Comparison of ENCODE assay signal across 17 cellular contexts in genomic region chr1:54459140-54459539, GRCh38. TPM values are rescaled to one million over a fixed set of nuclear protein-coding genes. Genes with fewer than 3 reads are reported as not detected.
DNase-seq lines count a peak whose midpoint lies in the region; ATAC-seq and TF ChIP-seq lines count a peak whose summit lies in the region.
"Had no signal": no experiment of that assay in that cellular context is flagged by ENCODE, and none has a peak within 500 bp of the region (broad histone marks: within the 10 kb centered on the region; RNA-seq: fewer than 3 reads in every experiment).

No MANE protein-coding gene starts in this region.

- peaks cover 25% of the 10 kb centered on the region for H3K4me1 ChIP-seq in mesendoderm (ENCODE audit: control insufficient read depth, low read depth, low read length)
- peaks cover 1 to 10% (median 7%) of the 10 kb centered on the region in 4 donors for H3K4me1 ChIP-seq in upper lobe of left lung
- H3K4me1 ChIP-seq: gastrocnemius medialis, psoas muscle had no signal

- no peak overlapping the region for H3K23ac ChIP-seq in mesendoderm (ENCODE audit: low read length)

- no peak overlapping the region for H3K4me2 ChIP-seq in mesendoderm (ENCODE audit: low read length)

- no peaks in the 10 kb centered on the region for H3K27me3 Mint-ChIP-seq in CD4-positive, alpha-beta T cell

- CTCF ChIA-PET in CD4-positive, alpha-beta T cell (lab: Charles Lee): no interaction called here

- no peak overlapping the region for H3K4me3 Mint-ChIP-seq in CD4-positive, alpha-beta T cell
- H3K4me3 Mint-ChIP-seq: T-helper 2 cell treated with Interferon-gamma antibody and Interleukin-4, amounts not matched to agents 5 μg/mL and 100 μg/mL, for 36 hours had no signal

- H3K79me2 ChIP-seq in mesendoderm (ENCODE audit: control insufficient read depth, insufficient read depth, low read length): no peaks in the 10 kb centered on the region

- no peak overlapping the region for H2BK5ac ChIP-seq in mesendoderm (ENCODE audit: low read length)

- H3K4me1 Mint-ChIP-seq in CD4-positive, alpha-beta T cell (ENCODE audit: low read depth): peaks cover 45% of the 10 kb centered on the region

- peak overlapping the region; percentile 12 for H3K18ac ChIP-seq in mesendoderm (ENCODE audit: low read length)

- peak overlapping the region; percentile 35 for H3K4me3 ChIP-seq in SK-N-MC
- H3K4me3 ChIP-seq in mesendoderm (ENCODE audit: low read length): no peak overlapping the region
- no peak overlapping the region for H3K4me3 ChIP-seq in upper lobe of left lung
- H3K4me3 ChIP-seq: gastrocnemius medialis, left ventricle myocardium inferior, psoas muscle, spleen, transverse colon had no signal

- no peaks in the 10 kb centered on the region for H3K9me3 ChIP-seq in CD4-positive, alpha-beta T cell (ENCODE audit: control insufficient read depth, low read length)
- H3K9me3 ChIP-seq in SK-N-MC (ENCODE audit: low read depth, low read length) (no peaks in the 10 kb centered on the region), upper lobe of left lung (no peaks in the 10 kb centered on the region)
- H3K9me3 ChIP-seq: gastrocnemius medialis, left ventricle myocardium inferior, psoas muscle, spleen, transverse colon had no signal

- ATAC-seq in CD4-positive, alpha-beta T cell (ENCODE audit: poor library complexity): no peak
- ATAC-seq in HG02852 (IDR thresholded peaks at IDR 0.05; ENCODE audit: unreplicated experiment) (no peak), upper lobe of left lung (ENCODE audit: low FRiP score in 2 of 2) (no peak), HG02610 (IDR thresholded peaks at IDR 0.05; ENCODE audit: unreplicated experiment) (no peak)
- ATAC-seq: gastrocnemius medialis, psoas muscle, Right ventricle myocardium inferior had no signal

- no peak overlapping the region for H2BK15ac ChIP-seq in mesendoderm (replicated peaks; ENCODE audit: low read depth)

- no peaks in the 10 kb centered on the region for H3K36me3 Mint-ChIP-seq in CD4-positive, alpha-beta T cell (ENCODE audit: low read depth)

- no peaks in the 10 kb centered on the region for H3K27me3 ChIP-seq in CD4-positive, alpha-beta T cell (ENCODE audit: control insufficient read depth, insufficient read depth, low read length)
- H3K27me3 ChIP-seq in mesendoderm (ENCODE audit: insufficient read depth, low read length, poor library complexity) (no peaks in the 10 kb centered on the region), upper lobe of left lung (no peaks in the 10 kb centered on the region)
- H3K27me3 ChIP-seq: gastrocnemius medialis, spleen, transverse colon had no signal

- DNase-seq in NCI-H2171 treated with DMSO at 0.1 percent for 48 hours (lab: John Stamatoyannopoulos, UW) (peak; percentile 67), NCI-H2171 (lab: John Stamatoyannopoulos, UW) (no peak), SK-N-MC (ENCODE audit: low read depth, low spot score) (no peak), mesendoderm (no peak), upper lobe of left lung (no peak)
- DNase-seq in CD4-positive, alpha-beta T cell: no peak
- DNase-seq: 8988T, anterior cingulate cortex, gastrocnemius medialis, left ventricle myocardium inferior, transverse colon had no signal

- TF ChIP-seq POLR2A in upper lobe of left lung (IDR thresholded peaks at IDR 0.05): no peak

- TF ChIP-seq CTCF in CD4-positive, alpha-beta T cell (IDR thresholded peaks at IDR 0.05): no peak
- no peak for TF ChIP-seq CTCF in upper lobe of left lung (IDR thresholded peaks at IDR 0.05)

- no peaks in the 10 kb centered on the region for H3K79me1 ChIP-seq in mesendoderm (ENCODE audit: low read length)

- no peaks in the 10 kb centered on the region for H3K9me3 Mint-ChIP-seq in CD4-positive, alpha-beta T cell
- H3K9me3 Mint-ChIP-seq: T-helper 2 cell treated with Interferon-gamma antibody and Interleukin-4, amounts not matched to agents 5 μg/mL and 100 μg/mL, for 36 hours had no signal

- no peak for TF ChIP-seq EP300 in upper lobe of left lung (IDR thresholded peaks at IDR 0.05)

- H3K4ac ChIP-seq in mesendoderm (ENCODE audit: low read depth, low read length): no peak overlapping the region

- peak overlapping the region; percentile 56 for H3K27ac ChIP-seq in CD4-positive, alpha-beta T cell (ENCODE audit: low read depth, low read length)
- H3K27ac ChIP-seq in SK-N-MC: peak overlapping the region; percentile 79
- no peak overlapping the region for H3K27ac ChIP-seq in mesendoderm (ENCODE audit: low read depth, low read length)
- H3K27ac ChIP-seq in upper lobe of left lung: no peak overlapping the region
- H3K27ac ChIP-seq: gastrocnemius medialis, left ventricle myocardium inferior, psoas muscle, spleen, transverse colon had no signal

- no peak overlapping the region for H4K5ac ChIP-seq in mesendoderm (ENCODE audit: low read length)

- H3K9ac ChIP-seq in SK-N-MC (ENCODE audit: insufficient read length): no peak overlapping the region
- H3K9ac ChIP-seq in mesendoderm (ENCODE audit: low read length): no peak overlapping the region

- H3K56ac ChIP-seq in mesendoderm (ENCODE audit: low read length): no peak overlapping the region

- H3K36me3 ChIP-seq in SK-N-MC (ENCODE audit: insufficient read depth, low read length) (no peaks in the 10 kb centered on the region), mesendoderm (ENCODE audit: control insufficient read depth, insufficient read depth, low read length) (no peaks in the 10 kb centered on the region), upper lobe of left lung (no peaks in the 10 kb centered on the region)
- H3K36me3 ChIP-seq: gastrocnemius medialis, left ventricle myocardium inferior, spleen, transverse colon had no signal

- POLR2A ChIA-PET in CD4-positive, alpha-beta T cell (lab: Charles Lee): interaction anchor here (1.6 to 4.8 kb wide), 4 partner anchors 10 to 259 kb away, joined by 4 to 28 read pairs (median 16); partner anchors contain the start of genes CYB5RL, MRPL37 and SSBP3

- no peak overlapping the region for H4K8ac ChIP-seq in mesendoderm (ENCODE audit: low read depth, low read length)

- no peak overlapping the region for H2AK5ac ChIP-seq in mesendoderm (ENCODE audit: low read length)

- intact Hi-C loops in CD4-positive, alpha-beta T cell (cut with DNase I, micrococcal nuclease): no loop called here

- no peak overlapping the region for H2BK120ac ChIP-seq in mesendoderm (ENCODE audit: low read depth, low read length)

- peak overlapping the region; percentile 83 for H3K27ac Mint-ChIP-seq in CD4-positive, alpha-beta T cell
- H3K27ac Mint-ChIP-seq: T-helper 2 cell treated with Interferon-gamma antibody and Interleukin-4, amounts not matched to agents 5 μg/mL and 100 μg/mL, for 36 hours had no signal

RNA-seq across cellular contexts. Expression of gene SSBP3, which starts 52.9 kb away (rescaled TPM):
- 10 to 100 TPM; 50.6 to 52.4 TPM for total RNA-seq in CD4-positive, alpha-beta T cell
- polyA plus RNA-seq in mesendoderm (2013, experiment 1 of 2): 143 TPM
- polyA plus RNA-seq in mesendoderm (2013, experiment 2 of 2): 152 TPM
- total RNA-seq in upper lobe of left lung: 10 to 100 TPM; 17.8 to 35.6 (median 26.4) TPM

Comparison
In these comparisons a context has a peak if more than half of its experiments do, and no peak if none do; other contexts are left out.
1. H3K27ac ChIP-seq: peak in CD4-positive, alpha-beta T cell (single experiment) and SK-N-MC (single experiment); none in mesendoderm (single experiment) and upper lobe of left lung (0 of 4).